In the genomic region with DNA sequence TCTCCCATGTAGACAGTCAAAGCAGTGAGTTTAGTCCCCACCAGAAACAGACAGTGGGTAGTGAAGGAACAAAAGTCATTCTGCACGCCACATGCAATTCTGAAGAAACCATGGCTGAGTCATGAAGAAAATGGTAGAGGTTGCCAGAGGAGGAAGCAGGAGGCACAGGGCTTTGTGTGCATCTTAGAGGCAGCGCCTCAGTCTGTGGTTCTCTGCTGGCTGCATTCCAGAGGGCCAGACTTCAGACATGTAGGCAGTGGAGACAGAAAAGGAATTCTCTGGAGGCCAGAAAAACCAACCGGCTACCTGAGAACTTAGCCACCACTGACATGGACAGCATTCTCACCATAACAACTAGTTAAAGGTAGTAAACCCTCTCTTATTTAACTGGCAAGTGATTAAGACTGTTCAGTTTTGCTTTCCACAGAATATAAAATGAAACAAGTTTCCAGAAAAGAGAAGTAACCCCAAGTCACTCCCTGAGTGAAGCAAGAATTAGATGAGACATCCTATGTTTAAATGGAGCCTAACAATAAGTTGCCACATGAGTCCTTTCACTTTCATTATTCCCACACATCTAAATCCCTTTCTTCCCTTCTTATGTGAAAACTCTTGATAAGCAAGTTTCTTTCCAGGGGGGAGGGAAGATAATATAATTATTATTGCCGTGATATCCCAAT, we compare ENCODE assay signal across 9 cellular contexts.
DNase-seq lines count a peak whose midpoint lies in the region; ATAC-seq and TF ChIP-seq lines count a peak whose summit lies in the region.
"Had no signal": no experiment of that assay in that cellular context is flagged by ENCODE, and none has a peak within 500 bp of the region (broad histone marks: within the 10 kb centered on the region; RNA-seq: fewer than 3 reads in every experiment).

No MANE protein-coding gene starts in this region.

- H3K27me3 Mint-ChIP-seq in CD8-positive, alpha-beta memory T cell = no peaks in the 10 kb centered on the region

- ATAC-seq in GM18511 (IDR thresholded peaks at IDR 0.05; ENCODE audit: unreplicated experiment) (no peak), HG02623 (IDR thresholded peaks at IDR 0.05; ENCODE audit: unreplicated experiment) (no peak)
- ATAC-seq: K562 had no signal

- peaks cover 0 to 3% (median 2%) of the 10 kb centered on the region in 5 donors for H3K9me3 Mint-ChIP-seq in CD8-positive, alpha-beta memory T cell

- no peak overlapping the region for H3K27ac Mint-ChIP-seq in CD8-positive, alpha-beta memory T cell

- H3K27ac ChIP-seq in CD8-positive, alpha-beta memory T cell (ENCODE audit: low read depth, low read length) = no peak overlapping the region

- no peaks in the 10 kb centered on the region for H3K27me3 ChIP-seq in CD8-positive, alpha-beta memory T cell (ENCODE audit: insufficient read depth, low read length, poor library complexity, severe bottlenecking)

- H3K36me3 ChIP-seq in CD8-positive, alpha-beta memory T cell (ENCODE audit: insufficient read depth, low read length) = no peaks in the 10 kb centered on the region

- no peak overlapping the region for H3K4me3 ChIP-seq in fibroblast of mammary gland (ENCODE audit: control insufficient read depth, low read depth, low read length)
- H3K4me3 ChIP-seq in CD8-positive, alpha-beta memory T cell (ENCODE audit: low read length) = no peak overlapping the region
- H3K4me3 ChIP-seq: K562 had no signal

- TF ChIP-seq CTCF in fibroblast of mammary gland (conservative IDR thresholded peaks at IDR 0.05; ENCODE audit: control insufficient read depth, insufficient read depth, low read depth, low read length) = no peak

- DNase-seq in GDM1 (lab: John Stamatoyannopoulos, UW) (peak; percentile 63), RPMI8226 (peak; percentile 36), fibroblast of mammary gland (ENCODE audit: low read depth) (peak; percentile 71), posterior cingulate gyrus (peak in 6 of 10 donors; percentile 15 to 79 (median 26)), NCI-H2227 treated with DMSO at 0.1 percent for 48 hours (lab: John Stamatoyannopoulos, UW) (no peak)
- no peak for DNase-seq in CD8-positive, alpha-beta memory T cell

- POLR2A ChIA-PET in CD8-positive, alpha-beta memory T cell (lab: Charles Lee) = no interaction called here

- H3K36me3 Mint-ChIP-seq in CD8-positive, alpha-beta memory T cell = no peaks in the 10 kb centered on the region

- H3K4me1 Mint-ChIP-seq in CD8-positive, alpha-beta memory T cell = no peaks in the 10 kb centered on the region

- CTCF ChIA-PET in CD8-positive, alpha-beta memory T cell (lab: Charles Lee) = no interaction called here

- no peaks in the 10 kb centered on the region for H3K9me3 ChIP-seq in CD8-positive, alpha-beta memory T cell (ENCODE audit: low read length)

- H3K4me1 ChIP-seq in CD8-positive, alpha-beta memory T cell (ENCODE audit: insufficient read depth, low read length) = no peaks in the 10 kb centered on the region

- intact Hi-C loops in posterior cingulate gyrus (cut with DNase I) = no loop called here

- no peak overlapping the region for H3K4me3 Mint-ChIP-seq in CD8-positive, alpha-beta memory T cell

Comparison
In these comparisons a context has a peak if more than half of its experiments do, and no peak if none do; other contexts are left out.
1. DNase-seq: peak in GDM1 (single experiment), RPMI8226 (single experiment), fibroblast of mammary gland (single experiment) and posterior cingulate gyrus (6 of 10); none in CD8-positive, alpha-beta memory T cell (0 of 5) and NCI-H2227 treated with DMSO at 0.1 percent for 48 hours (single experiment).